ENCODE assay signal across 13 cellular contexts in genomic region chr1:97053275-97053674, GRCh38.
DNase-seq lines count a peak whose midpoint lies in the region; ATAC-seq, FAIRE-seq and TF ChIP-seq lines count a peak whose summit lies in the region.
"Had no signal": no experiment of that assay in that cellular context is flagged by ENCODE, and none has a peak within 500 bp of the region (broad histone marks: within the 10 kb centered on the region; RNA-seq: fewer than 3 reads in every experiment).

No MANE protein-coding gene starts in this region.

- no peak overlapping the region for H3K9ac ChIP-seq in K562 (ENCODE audit: insufficient read depth in 1 of 2, low read depth in 2 of 2, low read length in 2 of 2)
- H3K9ac ChIP-seq in neuronal stem cell (ENCODE audit: low read depth, low read length, poor library complexity) = no peak overlapping the region
- H3K9ac ChIP-seq: GM23248 had no signal

- H3K4ac ChIP-seq in neuronal stem cell (ENCODE audit: low read length) = no peak overlapping the region

- H3K23ac ChIP-seq in neuronal stem cell (ENCODE audit: low read depth, low read length, poor library complexity) = no peak overlapping the region

- H4K91ac ChIP-seq in neuronal stem cell (ENCODE audit: low read depth, low read length, poor library complexity) = no peak overlapping the region

- no peak overlapping the region for H3K18ac ChIP-seq in neuronal stem cell (ENCODE audit: low read length)

- no peak for TF ChIP-seq RAD21 in K562 (CRISPR knock-in tag; conservative IDR thresholded peaks at IDR 0.05 in 1 of 2, IDR thresholded peaks at IDR 0.05 in 1 of 2)

- H3K36me3 ChIP-seq in K562 (ENCODE audit: control insufficient read depth, insufficient read depth, low read length) = no peaks in the 10 kb centered on the region
- H3K36me3 ChIP-seq in neuronal stem cell (replicated peaks in 1 of 2; ENCODE audit: control insufficient read depth in 2 of 2, insufficient read depth in 2 of 2, low read length in 2 of 2) = no peaks in the 10 kb centered on the region
- no peaks in the 10 kb centered on the region for H3K36me3 ChIP-seq in ovary

- TF ChIP-seq EP300 in K562 (IDR thresholded peaks at IDR 0.05; ENCODE audit: low read length) = no peak
- no peak for TF ChIP-seq EP300 in ovary (IDR thresholded peaks at IDR 0.05)

- H3K4me1 ChIP-seq in K562 (replicated peaks in 1 of 2; ENCODE audit: control insufficient read depth in 2 of 2, insufficient read depth in 2 of 2, low read length in 2 of 2) (no peaks in the 10 kb centered on the region), neuronal stem cell (ENCODE audit: control insufficient read depth in 2 of 2, insufficient read depth in 1 of 2, low read depth in 1 of 2, low read length in 2 of 2) (peaks cover 0 to 1% of the 10 kb centered on the region in 2 donors), ovary (ENCODE audit: insufficient read depth) (no peaks in the 10 kb centered on the region)

- H4K8ac ChIP-seq in neuronal stem cell (ENCODE audit: low read depth, low read length) = no peak overlapping the region

- CTCF ChIA-PET in K562 (lab: Yijun Ruan, JAX; ENCODE audit: low intra/inter-chr PET ratio) = no interaction called here

- intact Hi-C loops in K562 (cut with micrococcal nuclease) (no loop called here), ovary (cut with DNase I) (loop anchor here in 1 of 4 donors (10.0 kb wide), 1 partner anchor 1188 kb away; no protein-coding TSS in a partner anchor)

- H3K27me3 ChIP-seq in K562 (ENCODE audit: control insufficient read depth in 2 of 2, insufficient read depth in 2 of 2, low read length in 2 of 2) (no peaks in the 10 kb centered on the region), neuronal stem cell (ENCODE audit: control insufficient read depth in 3 of 3, insufficient read depth in 3 of 3, low read depth in 1 of 3, low read length in 3 of 3) (no peaks in the 10 kb centered on the region), ovary (no peaks in the 10 kb centered on the region)

- H3K4me2 ChIP-seq in K562 (ENCODE audit: insufficient read depth, low read length) (no peak overlapping the region), neuronal stem cell (ENCODE audit: insufficient read depth, low read length, poor library complexity, severe bottlenecking) (no peak overlapping the region)

- H2BK120ac ChIP-seq in neuronal stem cell (ENCODE audit: low read depth, low read length) = no peak overlapping the region

- no peak overlapping the region for H2BK15ac ChIP-seq in neuronal stem cell (ENCODE audit: low read length)

- WGBS in K562 (ENCODE audit: insufficient coverage, low coverage, missing lambda C conversion rate) = 0% methylated on average over 2 of the region's 2 CpGs
- no CpG with 5 or more reads among the region's 2 CpGs for WGBS in neuronal stem cell (ENCODE audit: extremely low coverage in 2 of 2, insufficient read length in 2 of 2, insufficient replicate concordance in 1 of 2), 2 donors
- 67 to 82% (median 70%) methylated on average over 2 of the region's 2 CpGs for WGBS in ovary, 3 donors

- POLR2A ChIA-PET in K562 (lab: Yijun Ruan, JAX) = no interaction called here

- H3K14ac ChIP-seq in neuronal stem cell (ENCODE audit: low read length) = no peak overlapping the region

- H2BK12ac ChIP-seq in neuronal stem cell (ENCODE audit: low read length) = no peak overlapping the region

- no peaks in the 10 kb centered on the region for H3K9me3 ChIP-seq in K562 (replicated peaks; ENCODE audit: control insufficient read depth, insufficient read depth, low read depth, low read length)
- peaks cover 2 to 8% of the 10 kb centered on the region in 2 donors for H3K9me3 ChIP-seq in neuronal stem cell (replicated peaks in 1 of 2; ENCODE audit: control insufficient read depth in 2 of 2, insufficient read depth in 1 of 2, low read depth in 1 of 2, low read length in 2 of 2)
- H3K9me3 ChIP-seq in ovary = peaks cover 0 to 7% of the 10 kb centered on the region in 2 donors

- no peak overlapping the region for H2AFZ ChIP-seq in K562 (ENCODE audit: low read depth, low read length)
- peak overlapping the region; percentile 23 for H2AFZ ChIP-seq in neuronal stem cell (ENCODE audit: low read length)
- H2AFZ ChIP-seq: GM23248 had no signal

- H2AK5ac ChIP-seq in neuronal stem cell (ENCODE audit: low read depth, low read length) = no peak overlapping the region

- FAIRE-seq in H54 (lab: Jason Lieb, UNC) = peak; percentile 27
- FAIRE-seq in K562 (lab: Jason Lieb, UNC) = no peak
- FAIRE-seq: D721Med had no signal

- no TSS peak for BruUV-seq in K562 (replicated peaks; lab: Mats Ljungman, UMichigan)

- H3K79me1 ChIP-seq in neuronal stem cell (ENCODE audit: low read depth, low read length) = no peaks in the 10 kb centered on the region

- ATAC-seq in K562 (no peak), GM21737 (IDR thresholded peaks at IDR 0.05; ENCODE audit: unreplicated experiment) (no peak)
- ATAC-seq: CD8-positive, alpha-beta T cell had no signal

- no peak overlapping the region for H3K27ac ChIP-seq in K562 (ENCODE audit: extremely low read depth, low read depth, low read length)
- no peak overlapping the region for H3K27ac ChIP-seq in neuronal stem cell (replicated peaks; ENCODE audit: low read length)
- H3K27ac ChIP-seq in ovary = no peak overlapping the region
- H3K27ac ChIP-seq: GM23248 had no signal

- TF ChIP-seq POLR2A in H54 (IDR thresholded peaks at IDR 0.05; ENCODE audit: low read depth, low read length) = no peak
- no peak for TF ChIP-seq POLR2A in K562 (conservative IDR thresholded peaks at IDR 0.05)
- no peak for TF ChIP-seq POLR2A in ovary (IDR thresholded peaks at IDR 0.05)

- DNase-seq in DMS 273 (lab: John Stamatoyannopoulos, UW; ENCODE audit: unreplicated experiment) = peak; percentile 17
- no peak for DNase-seq in DMS 273 treated with DMSO at 0.1 percent for 48 hours (lab: John Stamatoyannopoulos, UW)
- DNase-seq in H54 (ENCODE audit: insufficient read length, low spot score) = no peak
- DNase-seq in K562 (ENCODE audit: extremely low read depth in 1 of 4, low spot score in 3 of 4) = no peak
- no peak for DNase-seq in neuronal stem cell (ENCODE audit: low spot score)
- DNase-seq in ovary = no peak
- DNase-seq: CD8-positive, alpha-beta T cell; COR-L47; DMS53; GF-D8; GM23248 had no signal

- no peak overlapping the region for H2BK5ac ChIP-seq in neuronal stem cell (ENCODE audit: low read length)

- no peaks in the 10 kb centered on the region for H4K20me1 ChIP-seq in K562 (replicated peaks; ENCODE audit: control insufficient read depth, insufficient read depth, low read length)

- no peaks in the 10 kb centered on the region for H3K79me2 ChIP-seq in K562 (ENCODE audit: control insufficient read depth, insufficient read depth, low read length)

- in situ Hi-C loops in K562 (cut with MboI) = no loop called here

- TF ChIP-seq CTCF in K562 (IDR thresholded peaks at IDR 0.05 in 2 of 3, conservative IDR thresholded peaks at IDR 0.05 in 1 of 3; ENCODE audit: insufficient read depth in 2 of 3, low read depth in 1 of 3, low read length in 3 of 3) (no peak), ovary (IDR thresholded peaks at IDR 0.05) (no peak)

- no peaks in the 10 kb centered on the region for H3K9me1 ChIP-seq in K562 (ENCODE audit: control insufficient read depth, insufficient read depth, low read length)

- H3K4me3 ChIP-seq in K562 (no peak overlapping the region), neuronal stem cell (ENCODE audit: low read length in 2 of 2) (no peak overlapping the region), ovary (no peak overlapping the region)
- H3K4me3 ChIP-seq: GM23248 had no signal

TF ChIP-seq in K562, 482 proteins besides CTCF, POLR2A, EP300 and RAD21:
- TF ChIP-seq ZNF696 (CRISPR knock-in tag; conservative IDR thresholded peaks at IDR 0.05) (no peak), PHB (CRISPR knock-in tag; IDR thresholded peaks at IDR 0.05) (no peak), RFX1 (IDR thresholded peaks at IDR 0.05) (peak; percentile 65), MED1 (CRISPR knock-in tag; IDR thresholded peaks at IDR 0.05; ENCODE audit: borderline replicate concordance) (no peak), TCF7 (IDR thresholded peaks at IDR 0.05; ENCODE audit: borderline replicate concordance) (no peak)
TF ChIP-seq in K562: peak in this region for 1.
